ENCODE assay signal across 2 cellular contexts in genomic region chr19:48540110-48540509, GRCh38.
TF ChIP-seq lines count a peak whose summit lies in the region.

No MANE protein-coding gene starts in this region.

TF ChIP-seq in SK-N-SH treated with all-trans-retinoic acid at 6 μM for 48 hours, 23 proteins besides CTCF, POLR2A, EP300 and RAD21 (continued from another document):
- TF ChIP-seq ZNF70 (CRISPR knock-in tag; IDR thresholded peaks at IDR 0.05) (no peak), ZC3H10 (CRISPR knock-in tag; IDR thresholded peaks at IDR 0.05) (no peak), OSR1 (CRISPR knock-in tag; IDR thresholded peaks at IDR 0.05) (no peak), ZNF565 (CRISPR knock-in tag; conservative IDR thresholded peaks at IDR 0.05; ENCODE audit: low read depth) (no peak), PATZ1 (CRISPR knock-in tag; IDR thresholded peaks at IDR 0.05; ENCODE audit: borderline replicate concordance) (no peak), ISL1 (CRISPR knock-in tag; IDR thresholded peaks at IDR 0.05) (no peak), RARB (CRISPR knock-in tag; IDR thresholded peaks at IDR 0.05) (no peak), TOX (CRISPR knock-in tag; IDR thresholded peaks at IDR 0.05; ENCODE audit: borderline replicate concordance) (no peak), ARNTL (CRISPR knock-in tag; IDR thresholded peaks at IDR 0.05; ENCODE audit: borderline replicate concordance, low read depth) (no peak), PPARA (CRISPR knock-in tag; IDR thresholded peaks at IDR 0.05; ENCODE audit: borderline replicate concordance) (no peak), ZFP30 (CRISPR knock-in tag; IDR thresholded peaks at IDR 0.05) (no peak), ZNF8 (CRISPR knock-in tag; IDR thresholded peaks at IDR 0.05) (no peak)

TF ChIP-seq in SK-N-SH, 30 proteins besides CTCF, POLR2A, EP300 and RAD21 (continued from another document):
- TF ChIP-seq MAX (IDR thresholded peaks at IDR 0.05; ENCODE audit: low read depth) (no peak), YY1 (IDR thresholded peaks at IDR 0.05; ENCODE audit: low read depth) (no peak), SIN3A (IDR thresholded peaks at IDR 0.05; ENCODE audit: borderline replicate concordance, low read depth, low read length) (no peak), MEF2A (IDR thresholded peaks at IDR 0.05; ENCODE audit: borderline replicate concordance, low read depth) (no peak), TEAD4 (IDR thresholded peaks at IDR 0.05; ENCODE audit: borderline replicate concordance, insufficient read depth) (no peak), PBX3 (IDR thresholded peaks at IDR 0.05) (no peak), TAF1 (IDR thresholded peaks at IDR 0.05; ENCODE audit: borderline replicate concordance, low read depth, low read length) (no peak), ELF1 (IDR thresholded peaks at IDR 0.05) (no peak), GABPA (IDR thresholded peaks at IDR 0.05; ENCODE audit: low read depth) (no peak), MXI1 (IDR thresholded peaks at IDR 0.05; ENCODE audit: low read depth, low read length) (no peak), CHD2 (IDR thresholded peaks at IDR 0.05; ENCODE audit: low read length, partially characterized antibody) (no peak)
